In genomic region chr7:876077-876971, GRCh38 we compare ENCODE assay signal across 8 cellular contexts.
A peak's percentile ranks its signal among the peaks of the same experiment; 100 is the strongest.
DNase-seq lines count a peak whose midpoint lies in the region; ATAC-seq and TF ChIP-seq lines count a peak whose summit lies in the region.

Gene GET4, plus strand, starts transcription at chr7:876554. Its CDS starts 92 bp downstream, at chr7:876646.

- in situ Hi-C loops in GM13977 (cut with MboI; ENCODE audit: low pct_unique_long_range_greater_than_20kb, low sequenced_read_pairs, unreplicated experiment) (no loop called here), astrocyte of the cerebellum (cut with HindIII; ENCODE audit: low sequenced_read_pairs) (no loop called here)

- H3K4me3 ChIP-seq in astrocyte of the cerebellum (ENCODE audit: low read depth, low read length) (peak within 1 kb of the TSS; percentile 84), retinal pigment epithelial cell (ENCODE audit: low read length) (peak within 1 kb of the TSS; percentile 81)

- DNase-seq in GM13977 (ENCODE audit: low spot score) (peak; percentile 93), NCI-H1694 treated with DMSO at 0.1 percent for 48 hours (lab: John Stamatoyannopoulos, UW) (peak; percentile 82), T-helper 22 cell (ENCODE audit: low read depth) (peak; percentile 93), astrocyte of the cerebellum (ENCODE audit: low read depth) (peak; percentile 78), hippocampal formation (lab: John Stamatoyannopoulos, UW) (peak; percentile 93 to 95), retinal pigment epithelial cell (ENCODE audit: low read depth) (peak; percentile 78), cortex of kidney (lab: John Stamatoyannopoulos, UW) (no peak)

- peak; percentile 68 for ATAC-seq in HG02884 (IDR thresholded peaks at IDR 0.05; ENCODE audit: unreplicated experiment)

- TF ChIP-seq CTCF in GM13977 (IDR thresholded peaks at IDR 0.05; ENCODE audit: extremely low read depth, insufficient read depth, missing control alignments) (peak; percentile 37), astrocyte of the cerebellum (IDR thresholded peaks at IDR 0.05; ENCODE audit: low read depth, low read length, missing control alignments) (no peak), retinal pigment epithelial cell (conservative IDR thresholded peaks at IDR 0.05; ENCODE audit: low read depth, low read length) (no peak)
